Comparison of ENCODE assay signal across 8 cellular contexts in genomic region chr4:155953151-155954117, GRCh38. TPM values are rescaled to one million over a fixed set of nuclear protein-coding genes. Genes with fewer than 3 reads are reported as not detected.
DNase-seq lines count a peak whose midpoint lies in the region; ATAC-seq and TF ChIP-seq lines count a peak whose summit lies in the region.

Gene CTSO (minus strand): TSS chr4:155953866. CDS start chr4:155953847, 19 bp downstream.

- TF ChIP-seq CTCF in lower lobe of right lung (IDR thresholded peaks at IDR 0.05), result peak; percentile 64

- peak within 1 kb of the TSS; percentile 93 for H3K4me3 Mint-ChIP-seq in activated CD4-positive, alpha-beta memory T cell treated with anti-CD3 and anti-CD28 coated beads for 36 hours

- peaks cover 14% of the 10 kb centered on the region for H3K4me1 Mint-ChIP-seq in activated CD4-positive, alpha-beta memory T cell treated with anti-CD3 and anti-CD28 coated beads for 36 hours (ENCODE audit: low read depth)

- no peaks in the 10 kb centered on the region for H3K36me3 Mint-ChIP-seq in activated CD4-positive, alpha-beta memory T cell treated with anti-CD3 and anti-CD28 coated beads for 36 hours

- H3K4me3 ChIP-seq in lower lobe of right lung, result peak within 1 kb of the TSS; percentile 69

- ATAC-seq in GM19025 (IDR thresholded peaks at IDR 0.05; ENCODE audit: low read depth, unreplicated experiment) (peak; percentile 95), HG03354 (IDR thresholded peaks at IDR 0.05; ENCODE audit: poor library complexity, severe bottlenecking, unreplicated experiment) (peak; percentile 96), lower lobe of right lung (peak; percentile 95 to 97)

- intact Hi-C loops in activated CD4-positive, alpha-beta memory T cell treated with anti-CD3 and anti-CD28 coated beads for 36 hours (cut with micrococcal nuclease), result loop anchor here (1.0 to 5.0 kb wide), 4 partner anchors 143 to 1401 kb away; partner anchors contain the start of gene MAP9
- intact Hi-C loops in lower lobe of right lung (cut with DNase I), result loop anchor here (5.0 kb wide), 1 partner anchor 141 kb away; no protein-coding TSS in a partner anchor

- POLR2A ChIA-PET in activated CD4-positive, alpha-beta memory T cell treated with anti-CD3 and anti-CD28 coated beads for 36 hours (lab: Charles Lee), result no interaction called here

- H3K27me3 ChIP-seq in lower lobe of right lung (ENCODE audit: low read depth), result no peaks in the 10 kb centered on the region

- H3K4me1 ChIP-seq in lower lobe of right lung, result peaks cover 10% of the 10 kb centered on the region

- CTCF ChIA-PET in activated CD4-positive, alpha-beta memory T cell treated with anti-CD3 and anti-CD28 coated beads for 36 hours (lab: Charles Lee), result interaction anchor here (0.6 to 2.6 kb wide), 13 partner anchors 9 to 1406 kb away, joined by 3 to 32 read pairs (median 4); partner anchors contain the start of gene PLRG1

- DNase-seq in Ammon's horn (ENCODE audit: low spot score), result peak; percentile 80
- DNase-seq in NCI-H524 treated with DMSO at 0.1 percent for 48 hours (lab: John Stamatoyannopoulos, UW), result peak; percentile 18
- peak; percentile 78 for DNase-seq in activated CD4-positive, alpha-beta memory T cell treated with anti-CD3 and anti-CD28 coated beads for 36 hours
- DNase-seq in ecto neural progenitor cell (ENCODE audit: low spot score), result peak; percentile 76
- DNase-seq in lower lobe of right lung, result peak; percentile 85
- DNase-seq in stimulated activated CD4-positive, alpha-beta T cell treated with anti-CD3 and anti-CD28 coated beads, TNF-alpha, amount 100 ng/mL, for 24 hours (ENCODE audit: low read depth in 3 of 3), result peak; percentile 36 to 61 (median 49)

- no peaks in the 10 kb centered on the region for H3K9me3 Mint-ChIP-seq in activated CD4-positive, alpha-beta memory T cell treated with anti-CD3 and anti-CD28 coated beads for 36 hours

- peak within 1 kb of the TSS; percentile 92 for H3K27ac Mint-ChIP-seq in activated CD4-positive, alpha-beta memory T cell treated with anti-CD3 and anti-CD28 coated beads for 36 hours

- no peaks in the 10 kb centered on the region for H3K36me3 ChIP-seq in lower lobe of right lung

- H3K27me3 Mint-ChIP-seq in activated CD4-positive, alpha-beta memory T cell treated with anti-CD3 and anti-CD28 coated beads for 36 hours, result peaks cover 4% of the 10 kb centered on the region

- peak within 1 kb of the TSS; percentile 99 for H3K27ac ChIP-seq in lower lobe of right lung

- H3K9me3 ChIP-seq in lower lobe of right lung, result no peaks in the 10 kb centered on the region

RNA-seq across cellular contexts. Expression of gene CTSO, which starts in this region (rescaled TPM):
- total RNA-seq in activated CD4-positive, alpha-beta memory T cell treated with anti-CD3 and anti-CD28 coated beads for 36 hours, result 1 to 10 TPM; 2.5 to 2.6 TPM
- 28.1 TPM for total RNA-seq in lower lobe of right lung

Comparison
In these comparisons a context has a peak if more than half of its experiments do, and no peak if none do; other contexts are left out.
1. Peak in every context shown above with its lines: DNase-seq, ATAC-seq, H3K4me3 ChIP-seq and H3K27ac ChIP-seq.
2. DNase-seq: peak in every context shown above with its lines; median percentile 85 in lower lobe of right lung; 80 in Ammon's horn; 78 in activated CD4-positive, alpha-beta memory T cell treated with anti-CD3 and anti-CD28 coated beads for 36 hours; 76 in ecto neural progenitor cell; 49 in stimulated activated CD4-positive, alpha-beta T cell treated with anti-CD3 and anti-CD28 coated beads, TNF-alpha, amount 100 ng/mL, for 24 hours; 18 in NCI-H524 treated with DMSO at 0.1 percent for 48 hours.